8 cellular contexts compared by ENCODE assay signal in the genomic region with DNA sequence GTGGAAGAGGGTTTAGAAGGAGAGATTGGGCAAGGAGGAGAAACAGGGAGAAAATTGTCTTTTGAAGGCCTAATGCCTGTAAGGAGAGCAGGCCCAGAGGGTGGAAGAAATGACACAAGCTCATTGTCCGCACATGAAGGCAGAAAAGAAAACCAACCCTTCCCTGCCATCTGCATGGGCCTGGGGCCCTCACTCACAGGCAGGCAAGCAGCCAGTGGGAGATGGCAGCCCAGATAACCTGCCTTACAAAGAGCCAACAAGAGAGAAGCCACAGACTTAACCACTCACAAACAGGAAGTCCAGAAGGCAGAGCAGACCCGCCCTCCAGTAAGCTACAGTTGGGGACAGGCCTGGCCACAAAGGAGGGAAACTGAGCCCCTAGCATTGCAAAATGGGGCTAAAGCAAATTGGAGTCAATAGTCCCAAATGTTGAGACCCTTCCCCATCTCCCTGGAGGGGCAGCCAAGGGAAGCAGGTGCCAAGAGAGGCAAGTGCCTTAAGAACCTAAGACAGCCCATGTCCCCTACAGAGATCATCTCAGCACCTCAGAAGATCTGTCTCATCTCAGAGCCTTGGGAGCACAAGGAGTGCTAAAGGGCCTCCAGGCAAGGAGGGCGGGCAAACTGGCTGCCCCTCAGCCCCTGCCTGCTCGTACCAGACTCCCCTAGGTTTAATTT. TPM values are rescaled to one million over a fixed set of nuclear protein-coding genes. Genes with fewer than 3 reads are reported as not detected.
DNase-seq lines count a peak whose midpoint lies in the region; ATAC-seq, FAIRE-seq and TF ChIP-seq lines count a peak whose summit lies in the region.

No MANE protein-coding gene starts in this region.

- BruUV-seq in K562 (replicated peaks; lab: Mats Ljungman, UMichigan): no TSS peak

- CTCF ChIA-PET in K562 (lab: Yijun Ruan, JAX; ENCODE audit: low intra/inter-chr PET ratio): no interaction called here

- peak; percentile 23 for DNase-seq in NCI-H2107 treated with DMSO at 0.1 percent for 48 hours (lab: John Stamatoyannopoulos, UW; ENCODE audit: unreplicated experiment)
- no peak for DNase-seq in NCI-H2107 (lab: John Stamatoyannopoulos, UW)
- peak in 2 of 4 experiments; percentile 76 to 89 for DNase-seq in K562 (ENCODE audit: extremely low read depth in 1 of 4, low spot score in 3 of 4)
- DNase-seq in globus pallidus (ENCODE audit: low spot score): no peak

- intact Hi-C loops in K562 (cut with micrococcal nuclease): loop anchor here (10.0 kb wide), 1 partner anchor 299 kb away; no protein-coding TSS in a partner anchor

- H3K36me3 ChIP-seq in SU-DHL-6 (ENCODE audit: low read length) (peaks cover 13% of the 10 kb centered on the region), K562 (ENCODE audit: control insufficient read depth, insufficient read depth, low read length) (peaks cover 14% of the 10 kb centered on the region), parathyroid adenoma (ENCODE audit: control insufficient read depth, insufficient read depth, low read length) (no peaks in the 10 kb centered on the region)

- 6% methylated on average over 4 of the region's 4 CpGs for WGBS in K562 (ENCODE audit: insufficient coverage, low coverage, missing lambda C conversion rate)

- peak overlapping the region; percentile 53 for H3K4me3 ChIP-seq in SU-DHL-6 (ENCODE audit: insufficient read depth, low read length, poor library complexity, severe bottlenecking)
- peak overlapping the region; percentile 91; the same call in 1 of the 2 replicates for H3K4me3 ChIP-seq in K562
- peak overlapping the region; percentile 1 for H3K4me3 ChIP-seq in parathyroid adenoma (ENCODE audit: low read depth, low read length)

- H2AFZ ChIP-seq in SU-DHL-6 (ENCODE audit: low read depth, low read length, severe bottlenecking) (no peak overlapping the region), K562 (ENCODE audit: low read depth, low read length) (peak overlapping the region; percentile 72), parathyroid adenoma (no peak overlapping the region)

- no peaks in the 10 kb centered on the region for H4K20me1 ChIP-seq in SU-DHL-6 (ENCODE audit: low read depth, low read length)
- H4K20me1 ChIP-seq in K562 (replicated peaks; ENCODE audit: control insufficient read depth, insufficient read depth, low read length): peaks cover 14% of the 10 kb centered on the region

- TF ChIP-seq CTCF in SU-DHL-6 (IDR thresholded peaks at IDR 0.05; ENCODE audit: insufficient read depth, low read length, poor library complexity, severe bottlenecking): no peak
- no peak for TF ChIP-seq CTCF in K562 (IDR thresholded peaks at IDR 0.05 in 2 of 3, conservative IDR thresholded peaks at IDR 0.05 in 1 of 3; ENCODE audit: insufficient read depth in 2 of 3, low read depth in 1 of 3, low read length in 3 of 3)
- no peak for TF ChIP-seq CTCF in parathyroid adenoma (IDR thresholded peaks at IDR 0.05)

- H3K4me1 ChIP-seq in K562 (replicated peaks in 1 of 2; ENCODE audit: control insufficient read depth in 2 of 2, insufficient read depth in 2 of 2, low read length in 2 of 2): peaks cover 58 to 75% of the 10 kb centered on the region in 2 experiments
- no peaks in the 10 kb centered on the region for H3K4me1 ChIP-seq in parathyroid adenoma

- POLR2A ChIA-PET in K562 (lab: Yijun Ruan, JAX): interaction anchor here (0.5 to 10.4 kb wide), 13 partner anchors 8 to 295 kb away, joined by 3 to 257 read pairs (median 5); partner anchors contain the start of gene SUPT4H1

- H3K27me3 ChIP-seq in SU-DHL-6 (ENCODE audit: low read length) (no peaks in the 10 kb centered on the region), K562 (ENCODE audit: control insufficient read depth in 2 of 2, insufficient read depth in 2 of 2, low read length in 2 of 2) (no peaks in the 10 kb centered on the region), parathyroid adenoma (ENCODE audit: control insufficient read depth, insufficient read depth, low read length) (no peaks in the 10 kb centered on the region)

- H3K27ac ChIP-seq in SU-DHL-6 (ENCODE audit: low read depth, low read length): peak overlapping the region; percentile 97
- H3K27ac ChIP-seq in K562 (ENCODE audit: extremely low read depth, low read depth, low read length): peak overlapping the region; percentile 99
- peak overlapping the region; percentile 11 for H3K27ac ChIP-seq in parathyroid adenoma

- no peak for TF ChIP-seq RAD21 in K562 (CRISPR knock-in tag; conservative IDR thresholded peaks at IDR 0.05 in 1 of 2, IDR thresholded peaks at IDR 0.05 in 1 of 2)

- peak; percentile 67 for TF ChIP-seq EP300 in K562 (IDR thresholded peaks at IDR 0.05; ENCODE audit: low read length)

- H3K9me1 ChIP-seq in K562 (ENCODE audit: control insufficient read depth, insufficient read depth, low read length): no peaks in the 10 kb centered on the region

- H3K4me2 ChIP-seq in SU-DHL-6 (ENCODE audit: low read depth, low read length, poor library complexity, severe bottlenecking) (peak overlapping the region; percentile 99), K562 (ENCODE audit: insufficient read depth, low read length) (peak overlapping the region; percentile 90), parathyroid adenoma (ENCODE audit: low read length) (no peak overlapping the region)

- TF ChIP-seq POLR2A in K562 (conservative IDR thresholded peaks at IDR 0.05): peak; percentile 74

- peak; percentile 7 for ATAC-seq in K562
- no peak for ATAC-seq in GM19467 (IDR thresholded peaks at IDR 0.05; ENCODE audit: unreplicated experiment)
- ATAC-seq in GM21381 (IDR thresholded peaks at IDR 0.05; ENCODE audit: unreplicated experiment): no peak

- H3K9me2 ChIP-seq in SU-DHL-6 (replicated peaks; ENCODE audit: insufficient read depth, low read length): no peaks in the 10 kb centered on the region

- no peaks in the 10 kb centered on the region for H3K9me3 ChIP-seq in SU-DHL-6 (ENCODE audit: insufficient read depth, low read length)
- no peaks in the 10 kb centered on the region for H3K9me3 ChIP-seq in K562 (replicated peaks; ENCODE audit: control insufficient read depth, insufficient read depth, low read depth, low read length)
- H3K9me3 ChIP-seq in parathyroid adenoma (ENCODE audit: control insufficient read depth, low read length): no peaks in the 10 kb centered on the region

- H3K79me2 ChIP-seq in SU-DHL-6 (ENCODE audit: insufficient read depth, low read length) (peaks cover 36% of the 10 kb centered on the region), K562 (ENCODE audit: control insufficient read depth, insufficient read depth, low read length) (peaks cover 97% of the 10 kb centered on the region), parathyroid adenoma (no peaks in the 10 kb centered on the region)

- in situ Hi-C loops in K562 (cut with MboI): loop anchor here (5.0 kb wide), 1 partner anchor 81 kb away; the partner anchor contains the start of gene RNF43

- H3K9ac ChIP-seq in SU-DHL-6 (ENCODE audit: low read length) (peak overlapping the region; percentile 100), K562 (ENCODE audit: insufficient read depth in 1 of 2, low read depth in 2 of 2, low read length in 2 of 2) (peak overlapping the region; percentile 96 to 100), parathyroid adenoma (no peak overlapping the region)

- FAIRE-seq in K562 (lab: Jason Lieb, UNC): peak; percentile 83

- peaks cover 91% of the 10 kb centered on the region for H3F3A ChIP-seq in SU-DHL-6 (ENCODE audit: insufficient read depth)

RNA-seq across cellular contexts. Expression of gene TSPOAP1, which starts 7.3 kb away (rescaled TPM):
- total RNA-seq in K562 (2011; cell fraction: chromatin; rRNA removed; ENCODE audit: low replicate concordance): 26.2 and 58.3 TPM in 2 replicates
- total RNA-seq in K562 (2011; cell fraction: nucleolus; rRNA removed): 24.0 and 24.1 TPM in 2 replicates
- total RNA-seq in K562 (2011; cell fraction: nucleoplasm; rRNA removed): 18.1 and 18.9 TPM in 2 replicates
- total RNA-seq in K562 (2014; rRNA removed) (1.0 and 1.8 TPM in 2 replicates), K562 (2014; rRNA removed; fragmentation: Illumina TruSeq; extraction: Trizol) (0.57 and 0.87 TPM in 2 replicates), K562 (2015; rRNA removed; fragmentation: Illumina TruSeq; extraction: Trizol) (0.94 and 1.2 TPM in 2 replicates), K562 (2021) (1.7 and 3.3 TPM in 2 replicates)
- polyA plus RNA-seq in K562 (2011; rRNA removed) (3.2 and 3.3 TPM in 2 replicates), K562 (2014; fragmentation: Illumina TruSeq; extraction: Trizol) (1.1 and 1.2 TPM in 2 replicates), K562 (2014; fragmentation: Nextera tagmentation; extraction: Ambion mirVana) (not detected), K562 (2014; rRNA removed) (1.6 and 3.9 TPM in 2 replicates)
- polyA plus RNA-seq in K562 (2011; cell fraction: cytosol; rRNA removed): 2.4 and 2.6 TPM in 2 replicates
- 26.8 and 38.8 TPM in 2 replicates for polyA plus RNA-seq in K562 (2011; cell fraction: nucleus; rRNA removed)
- polyA plus RNA-seq in K562 (2012): 3.0 and 5.1 TPM in 2 replicates
- 1.1 and 1.8 TPM in 2 replicates for polyA minus RNA-seq in K562 (2011; rRNA and poly(A)+ RNA removed)
- 0.76 and 2.1 TPM in 2 replicates for polyA minus RNA-seq in K562 (2011; cell fraction: cytosol; rRNA and poly(A)+ RNA removed)
- polyA minus RNA-seq in K562 (2011; cell fraction: nucleus; rRNA and poly(A)+ RNA removed): 4.1 and 6.2 TPM in 2 replicates

RNA-seq across cellular contexts. Expression of gene SUPT4H1, which starts 16.1 kb away (rescaled TPM):
- total RNA-seq in K562 (2011; cell fraction: chromatin; rRNA removed; ENCODE audit: low replicate concordance): 26.0 and 31.9 TPM in 2 replicates
- 30.7 and 32.8 TPM in 2 replicates for total RNA-seq in K562 (2011; cell fraction: nucleolus; rRNA removed)
- 38.1 and 51.1 TPM in 2 replicates for total RNA-seq in K562 (2011; cell fraction: nucleoplasm; rRNA removed)
- total RNA-seq in K562 (2014; rRNA removed) (62.1 and 94.0 TPM in 2 replicates), K562 (2014; rRNA removed; fragmentation: Illumina TruSeq; extraction: Trizol) (102 and 108 TPM in 2 replicates), K562 (2015; rRNA removed; fragmentation: Illumina TruSeq; extraction: Trizol) (90.6 and 94.8 TPM in 2 replicates), K562 (2021) (105 and 111 TPM in 2 replicates)
- polyA plus RNA-seq in K562 (2011; rRNA removed) (198 and 273 TPM in 2 replicates), K562 (2014; fragmentation: Illumina TruSeq; extraction: Trizol) (116 and 140 TPM in 2 replicates), K562 (2014; fragmentation: Nextera tagmentation; extraction: Ambion mirVana) (100 to 1,000 TPM; 235 to 320 TPM), K562 (2014; rRNA removed) (113 and 117 TPM in 2 replicates)
- polyA plus RNA-seq in K562 (2011; cell fraction: cytosol; rRNA removed): 118 and 163 TPM in 2 replicates
- 45.3 and 71.9 TPM in 2 replicates for polyA plus RNA-seq in K562 (2011; cell fraction: nucleus; rRNA removed)
- 120 and 125 TPM in 2 replicates for polyA plus RNA-seq in K562 (2012)
- 107 and 135 TPM in 2 replicates for polyA minus RNA-seq in K562 (2011; rRNA and poly(A)+ RNA removed)
- polyA minus RNA-seq in K562 (2011; cell fraction: cytosol; rRNA and poly(A)+ RNA removed): 23.5 and 42.2 TPM in 2 replicates
- polyA minus RNA-seq in K562 (2011; cell fraction: nucleus; rRNA and poly(A)+ RNA removed): 12.4 and 23.0 TPM in 2 replicates

RNA-seq across cellular contexts. Expression of gene MPO, which starts 55.2 kb away (rescaled TPM):
- total RNA-seq in K562 (2011; cell fraction: chromatin; rRNA removed; ENCODE audit: low replicate concordance): 0.12 and 0.14 TPM in 2 replicates
- 0.17 TPM in 1 of 2 replicates, not detected in the other for total RNA-seq in K562 (2011; cell fraction: nucleolus; rRNA removed)
- total RNA-seq in K562 (2011; cell fraction: nucleoplasm; rRNA removed): not detected in 2 replicates
- total RNA-seq in K562 (2014; rRNA removed): not detected in 2 replicates
- not detected in 2 replicates for total RNA-seq in K562 (2014; rRNA removed; fragmentation: Illumina TruSeq; extraction: Trizol)
- not detected in 2 replicates for total RNA-seq in K562 (2015; rRNA removed; fragmentation: Illumina TruSeq; extraction: Trizol)
- 0.47 TPM in 1 of 2 replicates, not detected in the other for total RNA-seq in K562 (2021)
- polyA plus RNA-seq in K562 (2011; rRNA removed): 0.15 and 0.39 TPM in 2 replicates
- polyA plus RNA-seq in K562 (2011; cell fraction: cytosol; rRNA removed): 0.06 and 0.33 TPM in 2 replicates
- polyA plus RNA-seq in K562 (2011; cell fraction: nucleus; rRNA removed): 0.06 and 0.34 TPM in 2 replicates
- polyA plus RNA-seq in K562 (2012): 0.03 and 0.08 TPM in 2 replicates
- polyA plus RNA-seq in K562 (2014; fragmentation: Illumina TruSeq; extraction: Trizol): 0.06 TPM in 1 of 2 replicates, not detected in the other
- polyA plus RNA-seq in K562 (2014; fragmentation: Nextera tagmentation; extraction: Ambion mirVana): under 1 TPM in 1 of 2 experiments, not detected in 1; 0.04 TPM
- 0.03 TPM in 1 of 2 replicates, not detected in the other for polyA plus RNA-seq in K562 (2014; rRNA removed)
- 0.06 and 0.32 TPM in 2 replicates for polyA minus RNA-seq in K562 (2011; rRNA and poly(A)+ RNA removed)
- not detected in 2 replicates for polyA minus RNA-seq in K562 (2011; cell fraction: cytosol; rRNA and poly(A)+ RNA removed)
- polyA minus RNA-seq in K562 (2011; cell fraction: nucleus; rRNA and poly(A)+ RNA removed): not detected in 2 replicates

Comparison
In these comparisons a context has a peak if more than half of its experiments do, and no peak if none do; other contexts are left out.
1. H3K27ac ChIP-seq: peak in every context shown above with its lines; median percentile 99 in K562; 97 in SU-DHL-6; 11 in parathyroid adenoma.
2. H3K4me3 ChIP-seq: peak in every context shown above with its lines; median percentile 91 in K562; 53 in SU-DHL-6; 1 in parathyroid adenoma.